ENCODE assay signal across 1 cellular context in genomic region chr12:1691123-1692007, GRCh38.
TF ChIP-seq lines count a peak whose summit lies in the region.

No MANE protein-coding gene starts in this region.

TF ChIP-seq in HCT116, 20 proteins besides CTCF, POLR2A, EP300 and RAD21 (continued from another document):
- TF ChIP-seq MAX (IDR thresholded peaks at IDR 0.05) (no peak), EZH2 (IDR thresholded peaks at IDR 0.05) (no peak), POLR2AphosphoS5 (IDR thresholded peaks at IDR 0.05; ENCODE audit: low read depth, low read length) (no peak), ZNF274 (IDR thresholded peaks at IDR 0.05; ENCODE audit: low read depth, low read length) (no peak), FOSL1 (IDR thresholded peaks at IDR 0.05; ENCODE audit: low read depth) (no peak), CEBPB (IDR thresholded peaks at IDR 0.05; ENCODE audit: low read depth) (no peak), SRF (IDR thresholded peaks at IDR 0.05; ENCODE audit: low read depth) (no peak), YY1 (IDR thresholded peaks at IDR 0.05; ENCODE audit: extremely low read depth, insufficient replicate concordance, low read depth, low read length) (no peak), SP1 (IDR thresholded peaks at IDR 0.05; ENCODE audit: low read depth) (no peak), ELF1 (IDR thresholded peaks at IDR 0.05; ENCODE audit: borderline replicate concordance, low read depth) (no peak)
- TF ChIP-seq, protein P1, sequence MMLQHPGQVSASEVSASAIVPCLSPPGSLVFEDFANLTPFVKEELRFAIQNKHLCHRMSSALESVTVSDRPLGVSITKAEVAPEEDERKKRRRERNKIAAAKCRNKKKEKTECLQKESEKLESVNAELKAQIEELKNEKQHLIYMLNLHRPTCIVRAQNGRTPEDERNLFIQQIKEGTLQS (IDR thresholded peaks at IDR 0.05), result no peak
